ENCODE assay signal across 8 cellular contexts in genomic region chr17:37488607-37489196, GRCh38. TPM values are rescaled to one million over a fixed set of nuclear protein-coding genes. Genes with fewer than 3 reads are reported as not detected.
DNase-seq lines count a peak whose midpoint lies in the region; ATAC-seq and TF ChIP-seq lines count a peak whose summit lies in the region.

No MANE protein-coding gene starts in this region.

- no peaks in the 10 kb centered on the region for H3K36me3 ChIP-seq in Caco-2 (ENCODE audit: control insufficient read depth, insufficient read depth, low read length)
- no peaks in the 10 kb centered on the region for H3K36me3 ChIP-seq in NT2/D1 (ENCODE audit: insufficient read depth, insufficient read length, low read length)

- H3K9me3 Mint-ChIP-seq in Caco-2 (ENCODE audit: unreplicated experiment): no peaks in the 10 kb centered on the region
- H3K9me3 Mint-ChIP-seq in activated T-helper 1 cell treated with anti-CD3 and anti-CD28 coated beads, Interleukin-12 subunit alpha, Interleukin-12 subunit beta, Interleukin-2, Interleukin-4 antibody, amounts not matched to agents 30 ng/mL and 10 ng/mL and 1 ng/mL, durations not matched to agents 14 hours and 24 hours and 36 hours: no peaks in the 10 kb centered on the region
- no peaks in the 10 kb centered on the region for H3K9me3 Mint-ChIP-seq in natural killer cell treated with Interleukin-12 subunit alpha and Interleukin-12 subunit beta and Interleukin-15 and Interleukin-18, amount 100 ng/mL, for 72 hours

- H3K27me3 Mint-ChIP-seq in Caco-2 (ENCODE audit: insufficient read depth, unreplicated experiment): no peaks in the 10 kb centered on the region
- peaks cover 3% of the 10 kb centered on the region for H3K27me3 Mint-ChIP-seq in activated T-helper 1 cell treated with anti-CD3 and anti-CD28 coated beads, Interleukin-12 subunit alpha, Interleukin-12 subunit beta, Interleukin-2, Interleukin-4 antibody, amounts not matched to agents 30 ng/mL and 10 ng/mL and 1 ng/mL, durations not matched to agents 14 hours and 24 hours and 36 hours (ENCODE audit: insufficient read depth)
- peaks cover 0 to 4% of the 10 kb centered on the region in 2 donors for H3K27me3 Mint-ChIP-seq in natural killer cell treated with Interleukin-12 subunit alpha and Interleukin-12 subunit beta and Interleukin-15 and Interleukin-18, amount 100 ng/mL, for 72 hours

- H3K27me3 ChIP-seq in Caco-2 (replicated peaks; ENCODE audit: control insufficient read depth, insufficient read depth, low read length): no peaks in the 10 kb centered on the region
- H3K27me3 ChIP-seq in NT2/D1 (ENCODE audit: insufficient read depth, insufficient read length): no peaks in the 10 kb centered on the region

- intact Hi-C loops in Caco-2 (cut with micrococcal nuclease; ENCODE audit: unreplicated experiment): loop anchor here (1.0 to 5.0 kb wide), 4 partner anchors 12 to 131 kb away; partner anchors contain the start of genes ACACA and TADA2A
- intact Hi-C loops in activated T-helper 1 cell treated with anti-CD3 and anti-CD28 coated beads, Interleukin-12 subunit alpha, Interleukin-12 subunit beta, Interleukin-2, Interleukin-4 antibody, amounts not matched to agents 30 ng/mL and 10 ng/mL and 1 ng/mL, durations not matched to agents 14 hours and 24 hours and 36 hours (cut with micrococcal nuclease): loop anchor here (2.0 kb wide), 3 partner anchors 58 to 130 kb away; partner anchors contain the start of gene SYNRG

- H3K36me3 Mint-ChIP-seq in Caco-2 (ENCODE audit: insufficient read depth, unreplicated experiment): peaks cover 16% of the 10 kb centered on the region
- H3K36me3 Mint-ChIP-seq in activated T-helper 1 cell treated with anti-CD3 and anti-CD28 coated beads, Interleukin-12 subunit alpha, Interleukin-12 subunit beta, Interleukin-2, Interleukin-4 antibody, amounts not matched to agents 30 ng/mL and 10 ng/mL and 1 ng/mL, durations not matched to agents 14 hours and 24 hours and 36 hours (ENCODE audit: low read depth): peaks cover 9% of the 10 kb centered on the region
- no peaks in the 10 kb centered on the region for H3K36me3 Mint-ChIP-seq in natural killer cell treated with Interleukin-12 subunit alpha and Interleukin-12 subunit beta and Interleukin-15 and Interleukin-18, amount 100 ng/mL, for 72 hours

- ATAC-seq in HG02938 (IDR thresholded peaks at IDR 0.05; ENCODE audit: unreplicated experiment) (peak; percentile 18), GM21360 (IDR thresholded peaks at IDR 0.05; ENCODE audit: unreplicated experiment) (no peak)
- peak in 1 of 2 donors; percentile 48 for ATAC-seq in natural killer cell treated with Interleukin-12 subunit alpha and Interleukin-12 subunit beta and Interleukin-15 and Interleukin-18, amount 100 ng/mL, for 72 hours

- peak overlapping the region; percentile 93 for H3K4me3 Mint-ChIP-seq in Caco-2 (ENCODE audit: unreplicated experiment)
- H3K4me3 Mint-ChIP-seq in activated T-helper 1 cell treated with anti-CD3 and anti-CD28 coated beads, Interleukin-12 subunit alpha, Interleukin-12 subunit beta, Interleukin-2, Interleukin-4 antibody, amounts not matched to agents 30 ng/mL and 10 ng/mL and 1 ng/mL, durations not matched to agents 14 hours and 24 hours and 36 hours: peak overlapping the region; percentile 94
- peak overlapping the region; percentile 89 for H3K4me3 Mint-ChIP-seq in natural killer cell treated with Interleukin-12 subunit alpha and Interleukin-12 subunit beta and Interleukin-15 and Interleukin-18, amount 100 ng/mL, for 72 hours

- H3K9me3 ChIP-seq in Caco-2: no peaks in the 10 kb centered on the region
- H3K9me3 ChIP-seq in NT2/D1 (ENCODE audit: insufficient read depth, low read length): no peaks in the 10 kb centered on the region

- no peak for TF ChIP-seq CTCF in Caco-2 (IDR thresholded peaks at IDR 0.05; ENCODE audit: insufficient read depth in 1 of 2, low read depth in 1 of 2, low read length in 1 of 2, severe bottlenecking in 1 of 2, unreplicated experiment in 1 of 2)

- CTCF ChIA-PET in Caco-2 (lab: Charles Lee): interaction anchor here (1.0 to 1.1 kb wide), 2 partner anchors 69 to 115 kb away, joined by 6 read pairs; no protein-coding TSS in a partner anchor

- peak overlapping the region; percentile 84 for H3K27ac Mint-ChIP-seq in Caco-2 (ENCODE audit: unreplicated experiment)
- H3K27ac Mint-ChIP-seq in activated T-helper 1 cell treated with anti-CD3 and anti-CD28 coated beads, Interleukin-12 subunit alpha, Interleukin-12 subunit beta, Interleukin-2, Interleukin-4 antibody, amounts not matched to agents 30 ng/mL and 10 ng/mL and 1 ng/mL, durations not matched to agents 14 hours and 24 hours and 36 hours: peak overlapping the region; percentile 94
- H3K27ac Mint-ChIP-seq in natural killer cell treated with Interleukin-12 subunit alpha and Interleukin-12 subunit beta and Interleukin-15 and Interleukin-18, amount 100 ng/mL, for 72 hours: peak overlapping the region; percentile 30 to 39

- H3K4me1 ChIP-seq in Caco-2 (peaks cover 14% of the 10 kb centered on the region), NT2/D1 (ENCODE audit: insufficient read depth, insufficient read length) (no peaks in the 10 kb centered on the region)

- POLR2A ChIA-PET in Caco-2 (lab: Charles Lee): interaction anchor here (1.0 kb wide), 2 partner anchors 38 to 121 kb away, joined by 3 to 5 read pairs; partner anchors contain the start of gene SYNRG

- TSS peak; percentile 80 for BruUV-seq in Caco-2 (replicated peaks; lab: Mats Ljungman, UMichigan)

- H3K4me3 ChIP-seq in Caco-2 (ENCODE audit: low read depth, low read length) (peak overlapping the region; percentile 63), NT2/D1 (ENCODE audit: insufficient read length, low read depth) (peak overlapping the region; percentile 67)

- peaks cover 36% of the 10 kb centered on the region for H3K4me1 Mint-ChIP-seq in Caco-2 (ENCODE audit: low read depth, unreplicated experiment)
- H3K4me1 Mint-ChIP-seq in activated T-helper 1 cell treated with anti-CD3 and anti-CD28 coated beads, Interleukin-12 subunit alpha, Interleukin-12 subunit beta, Interleukin-2, Interleukin-4 antibody, amounts not matched to agents 30 ng/mL and 10 ng/mL and 1 ng/mL, durations not matched to agents 14 hours and 24 hours and 36 hours (ENCODE audit: low read depth): peaks cover 53% of the 10 kb centered on the region
- H3K4me1 Mint-ChIP-seq in natural killer cell treated with Interleukin-12 subunit alpha and Interleukin-12 subunit beta and Interleukin-15 and Interleukin-18, amount 100 ng/mL, for 72 hours (ENCODE audit: low read depth in 2 of 2): peaks cover 15 to 33% of the 10 kb centered on the region in 2 donors

- DNase-seq in Caco-2 (peak; percentile 83 to 88), NT2/D1 (ENCODE audit: low read depth, low spot score) (no peak), fibroblast of peridontal ligament (ENCODE audit: extremely low read depth) (peak; percentile 92)
- DNase-seq in activated T-helper 1 cell treated with anti-CD3 and anti-CD28 coated beads, Interleukin-12 subunit alpha, Interleukin-12 subunit beta, Interleukin-2, Interleukin-4 antibody, amounts not matched to agents 30 ng/mL and 10 ng/mL and 1 ng/mL, durations not matched to agents 14 hours and 24 hours and 36 hours (ENCODE audit: low spot score): peak; percentile 30
- no peak for DNase-seq in natural killer cell treated with Interleukin-12 subunit alpha and Interleukin-12 subunit beta and Interleukin-15 and Interleukin-18, amount 100 ng/mL, for 72 hours (ENCODE audit: low spot score)
- DNase-seq in stimulated activated naive CD4-positive, alpha-beta T cell (lab: John Stamatoyannopoulos, UW): peak in 5 of 6 experiments; percentile 8 to 74 (median 51)

- peak overlapping the region; percentile 88 for H3K9ac ChIP-seq in NT2/D1 (ENCODE audit: insufficient read length, low read depth)

RNA-seq across cellular contexts. Expression of gene DUSP14, which starts 1.0 kb away (rescaled TPM):
- total RNA-seq in Caco-2 (2022): 30.4 and 32.5 TPM in 2 replicates
- 21.4 and 22.3 TPM in 2 replicates for total RNA-seq in activated T-helper 1 cell treated with anti-CD3 and anti-CD28 coated beads, Interleukin-12 subunit alpha, Interleukin-12 subunit beta, Interleukin-2, Interleukin-4 antibody, amounts not matched to agents 30 ng/mL and 10 ng/mL and 1 ng/mL, durations not matched to agents 14 hours and 24 hours and 36 hours
- total RNA-seq in natural killer cell treated with Interleukin-12 subunit alpha and Interleukin-12 subunit beta and Interleukin-15 and Interleukin-18, amount 100 ng/mL, for 72 hours: 10 to 100 TPM in 1 of 2 donors, 1 to 10 TPM in 1; 8.2 to 10.2 TPM

Comparison
In these comparisons a context has a peak if more than half of its experiments do, and no peak if none do; other contexts are left out.
1. DNase-seq: peak in Caco-2 (2 of 2), activated T-helper 1 cell treated with anti-CD3 and anti-CD28 coated beads, Interleukin-12 subunit alpha, Interleukin-12 subunit beta, Interleukin-2, Interleukin-4 antibody, amounts not matched to agents 30 ng/mL and 10 ng/mL and 1 ng/mL, durations not matched to agents 14 hours and 24 hours and 36 hours (single experiment), fibroblast of peridontal ligament (single experiment) and stimulated activated naive CD4-positive, alpha-beta T cell (5 of 6); none in NT2/D1 (single experiment) and natural killer cell treated with Interleukin-12 subunit alpha and Interleukin-12 subunit beta and Interleukin-15 and Interleukin-18, amount 100 ng/mL, for 72 hours (single experiment).
2. H3K27ac Mint-ChIP-seq: peak in every context shown above with its lines; median percentile 94 in activated T-helper 1 cell treated with anti-CD3 and anti-CD28 coated beads, Interleukin-12 subunit alpha, Interleukin-12 subunit beta, Interleukin-2, Interleukin-4 antibody, amounts not matched to agents 30 ng/mL and 10 ng/mL and 1 ng/mL, durations not matched to agents 14 hours and 24 hours and 36 hours; 84 in Caco-2; 34 in natural killer cell treated with Interleukin-12 subunit alpha and Interleukin-12 subunit beta and Interleukin-15 and Interleukin-18, amount 100 ng/mL, for 72 hours.
3. Peak in every context shown above with its lines, with median percentiles within 50 percentile points of each other: H3K4me3 Mint-ChIP-seq.